In genomic region chr9:124708633-124709032, GRCh38 we compare ENCODE assay signal across 17 cellular contexts.
DNase-seq lines count a peak whose midpoint lies in the region; ATAC-seq, FAIRE-seq and TF ChIP-seq lines count a peak whose summit lies in the region.
"Had no signal": no experiment of that assay in that cellular context is flagged by ENCODE, and none has a peak within 500 bp of the region (broad histone marks: within the 10 kb centered on the region; RNA-seq: fewer than 3 reads in every experiment).

No MANE protein-coding gene starts in this region.

- no peaks in the 10 kb centered on the region for H3K27me3 ChIP-seq in K562 (ENCODE audit: control insufficient read depth in 2 of 2, insufficient read depth in 2 of 2, low read length in 2 of 2)

- TF ChIP-seq CTCF in K562 (IDR thresholded peaks at IDR 0.05 in 2 of 3, conservative IDR thresholded peaks at IDR 0.05 in 1 of 3; ENCODE audit: insufficient read depth in 2 of 3, low read depth in 1 of 3, low read length in 3 of 3): no peak

- peak; percentile 18; the same call in 2 of the 3 replicates for ATAC-seq in K562
- no peak for ATAC-seq in GM18909 (IDR thresholded peaks at IDR 0.05; ENCODE audit: poor library complexity, unreplicated experiment)
- ATAC-seq in HG02870 (IDR thresholded peaks at IDR 0.05; ENCODE audit: unreplicated experiment): no peak
- no peak for ATAC-seq in HG03025 (IDR thresholded peaks at IDR 0.05; ENCODE audit: low FRiP score, unreplicated experiment)
- ATAC-seq: esophagus mucosa, Right ventricle myocardium inferior had no signal

- H3K4me2 ChIP-seq in K562 (ENCODE audit: insufficient read depth, low read length): no peak overlapping the region

- no peaks in the 10 kb centered on the region for H3K9me3 ChIP-seq in K562 (replicated peaks; ENCODE audit: control insufficient read depth, insufficient read depth, low read depth, low read length)
- H3K9me3 ChIP-seq: thoracic aorta had no signal

- intact Hi-C loops in K562 (cut with micrococcal nuclease): no loop called here

- no peak overlapping the region for H3K4me3 ChIP-seq in K562
- H3K4me3 ChIP-seq: thoracic aorta had no signal

- no peak for TF ChIP-seq RAD21 in K562 (CRISPR knock-in tag; conservative IDR thresholded peaks at IDR 0.05 in 1 of 2, IDR thresholded peaks at IDR 0.05 in 1 of 2)

- H3K9ac ChIP-seq in K562 (ENCODE audit: insufficient read depth in 1 of 2, low read depth in 2 of 2, low read length in 2 of 2): no peak overlapping the region

- no peaks in the 10 kb centered on the region for H4K20me1 ChIP-seq in K562 (replicated peaks; ENCODE audit: control insufficient read depth, insufficient read depth, low read length)

- FAIRE-seq in K562 (lab: Jason Lieb, UNC): no peak
- FAIRE-seq: TTC549 had no signal

- H3K9me1 ChIP-seq in K562 (ENCODE audit: control insufficient read depth, insufficient read depth, low read length): no peaks in the 10 kb centered on the region

- BruUV-seq in K562 (replicated peaks; lab: Mats Ljungman, UMichigan): no TSS peak

- CTCF ChIA-PET in K562 (lab: Yijun Ruan, JAX; ENCODE audit: low intra/inter-chr PET ratio): interaction anchor here (1.2 kb wide), 1 partner anchor 91 kb away, joined by 6 read pairs; no protein-coding TSS in a partner anchor

- TF ChIP-seq POLR2A in K562 (conservative IDR thresholded peaks at IDR 0.05): no peak

- POLR2A ChIA-PET in K562 (lab: Yijun Ruan, JAX): interaction anchor here (0.6 kb wide), 1 partner anchor 1290 kb away, joined by 3 read pairs; no protein-coding TSS in a partner anchor

- H3K79me2 ChIP-seq in K562 (ENCODE audit: control insufficient read depth, insufficient read depth, low read length): peaks cover 26% of the 10 kb centered on the region

- H3K4me1 ChIP-seq in K562 (replicated peaks in 1 of 2; ENCODE audit: control insufficient read depth in 2 of 2, insufficient read depth in 2 of 2, low read length in 2 of 2): peaks cover 0 to 11% of the 10 kb centered on the region in 2 experiments; a peak in 2 of 5 replicates

- no peaks in the 10 kb centered on the region for H3K36me3 ChIP-seq in K562 (ENCODE audit: control insufficient read depth, insufficient read depth, low read length)
- H3K36me3 ChIP-seq: thoracic aorta had no signal

- H3K27ac ChIP-seq in K562 (ENCODE audit: extremely low read depth, low read depth, low read length): no peak overlapping the region
- H3K27ac ChIP-seq: thoracic aorta had no signal

- TF ChIP-seq EP300 in K562 (IDR thresholded peaks at IDR 0.05; ENCODE audit: low read length): no peak

- in situ Hi-C loops in K562 (cut with MboI): loop anchor here (5.0 to 25.0 kb wide), 2 partner anchors 91 to 296 kb away; partner anchors contain the start of gene PSMB7

- DNase-seq in A172 (ENCODE audit: low spot score): peak; percentile 51
- peak; percentile 54 for DNase-seq in LHCN-M2 (ENCODE audit: low read depth)
- peak in 1 of 4 experiments; percentile 20 for DNase-seq in K562 (ENCODE audit: extremely low read depth in 1 of 4, low spot score in 3 of 4)
- DNase-seq in kidney tubule cell (ENCODE audit: low spot score): peak; percentile 63
- DNase-seq in retina: no peak
- DNase-seq: ACHN; activated naive CD4-positive, alpha-beta T cell treated with Interleukin-2 at 50 U/mL for 16 hours; NCI-H187; NCI-H526; posterior cingulate gyrus had no signal

- H2AFZ ChIP-seq in K562 (ENCODE audit: low read depth, low read length): no peak overlapping the region

- WGBS in K562 (ENCODE audit: insufficient coverage, low coverage, missing lambda C conversion rate): 55% methylated on average over 1 of the region's 1 CpG

TF ChIP-seq in K562, 482 proteins besides CTCF, POLR2A, EP300 and RAD21:
- no peak for TF ChIP-seq TCF7 (IDR thresholded peaks at IDR 0.05; ENCODE audit: borderline replicate concordance)
- no peak for TF ChIP-seq MXI1 (IDR thresholded peaks at IDR 0.05; ENCODE audit: low read depth, low read length)
- TF ChIP-seq CBFA2T3 (IDR thresholded peaks at IDR 0.05): peak; percentile 25; the same call in 1 of the 2 replicates
